9 cellular contexts compared by ENCODE assay signal in genomic region chr3:150303776-150304175, GRCh38.
A peak's percentile ranks its signal among the peaks of the same experiment; 100 is the strongest.
DNase-seq lines count a peak whose midpoint lies in the region; ATAC-seq and TF ChIP-seq lines count a peak whose summit lies in the region.
"Had no signal": no experiment of that assay in that cellular context is flagged by ENCODE, and none has a peak within 500 bp of the region (broad histone marks: within the 10 kb centered on the region; RNA-seq: fewer than 3 reads in every experiment).

No MANE protein-coding gene starts in this region.

- no peak for ATAC-seq in right cardiac atrium
- peak; percentile 37 for ATAC-seq in effector memory CD8-positive, alpha-beta T cell (replicated peaks)
- ATAC-seq in HG03135 (IDR thresholded peaks at IDR 0.05; ENCODE audit: unreplicated experiment) = no peak

- TF ChIP-seq CTCF in left ventricle myocardium inferior (IDR thresholded peaks at IDR 0.05; ENCODE audit: borderline replicate concordance) (peak; percentile 32), LNCaP clone FGC (IDR thresholded peaks at IDR 0.05; ENCODE audit: control insufficient read depth, extremely low read depth, insufficient read depth) (peak; percentile 36; the same call in 1 of the 2 replicates), transverse colon (IDR thresholded peaks at IDR 0.05) (peak in 1 of 5 experiments; percentile 22)

- no peaks in the 10 kb centered on the region for H3K36me3 Mint-ChIP-seq in effector memory CD8-positive, alpha-beta T cell (ENCODE audit: insufficient read depth)

- H3K36me3 ChIP-seq in left ventricle myocardium inferior (no peaks in the 10 kb centered on the region), transverse colon (no peaks in the 10 kb centered on the region)

- H3K27ac Mint-ChIP-seq in effector memory CD8-positive, alpha-beta T cell = no peak overlapping the region

- H3K9me3 ChIP-seq in left ventricle myocardium inferior (replicated peaks) = no peaks in the 10 kb centered on the region
- H3K9me3 ChIP-seq in right cardiac atrium (ENCODE audit: control insufficient read depth, low read length) = no peaks in the 10 kb centered on the region
- no peaks in the 10 kb centered on the region for H3K9me3 ChIP-seq in transverse colon

- DNase-seq in left ventricle myocardium inferior (no peak), right cardiac atrium (no peak), LNCaP clone FGC (ENCODE audit: low read depth) (no peak), germinal center (ENCODE audit: low spot score) (no peak), transverse colon (no peak)
- no peak for DNase-seq in effector memory CD8-positive, alpha-beta T cell
- no peak for DNase-seq in activated naive CD4-positive, alpha-beta T cell treated with anti-CD3 and anti-CD28 coated beads, Interleukin-2, amount 50 U/mL, for 16 hours
- DNase-seq: stimulated activated CD4-positive, alpha-beta T cell treated with anti-CD3 and anti-CD28 coated beads, Interleukin-4, amount 100 ng/mL, for 24 hours had no signal

- intact Hi-C loops in left ventricle myocardium inferior (cut with micrococcal nuclease) (no loop called here), right cardiac atrium (cut with DNase I) (no loop called here), transverse colon (cut with DNase I; ENCODE audit: low total_unique reads) (no loop called here)

- no peak for TF ChIP-seq EP300 in transverse colon (IDR thresholded peaks at IDR 0.05; ENCODE audit: low read depth)

- in situ Hi-C loops in transverse colon (cut with MboI; ENCODE audit: low pct_ligation_motif_present in 1 of 4, low pct_unique_long_range_greater_than_20kb in 1 of 4, low sequenced_read_pairs in 3 of 4) = no loop called here

- H3K4me3 Mint-ChIP-seq in effector memory CD8-positive, alpha-beta T cell = no peak overlapping the region

- H3K9me3 Mint-ChIP-seq in effector memory CD8-positive, alpha-beta T cell = no peaks in the 10 kb centered on the region

- TF ChIP-seq POLR2A in transverse colon (IDR thresholded peaks at IDR 0.05) = no peak

- no peaks in the 10 kb centered on the region for H3K4me1 Mint-ChIP-seq in effector memory CD8-positive, alpha-beta T cell (ENCODE audit: low read depth in 2 of 2)

- H3K27ac ChIP-seq in left ventricle myocardium inferior (replicated peaks) (no peak overlapping the region), right cardiac atrium (ENCODE audit: low read length) (no peak overlapping the region), transverse colon (no peak overlapping the region)

- H3K27me3 Mint-ChIP-seq in effector memory CD8-positive, alpha-beta T cell = peaks cover 54 to 62% of the 10 kb centered on the region in 2 donors

- H3K4me1 ChIP-seq in left ventricle myocardium inferior = no peaks in the 10 kb centered on the region
- H3K4me1 ChIP-seq in right cardiac atrium (ENCODE audit: control insufficient read depth, insufficient read depth, low read length) = no peaks in the 10 kb centered on the region
- peaks cover 3 to 16% (median 9%) of the 10 kb centered on the region in 4 donors for H3K4me1 ChIP-seq in transverse colon

- H3K27me3 ChIP-seq in left ventricle myocardium inferior (ENCODE audit: low read depth) (no peaks in the 10 kb centered on the region), right cardiac atrium (ENCODE audit: control insufficient read depth, insufficient read depth) (no peaks in the 10 kb centered on the region), transverse colon (no peaks in the 10 kb centered on the region)

- WGBS in right cardiac atrium = 86% methylated on average over 3 of the region's 3 CpGs
- 82 to 89% methylated on average over 1 to 3 of the region's 3 CpGs for WGBS in transverse colon (ENCODE audit: low coverage in 1 of 2), 2 donors

- H3K4me3 ChIP-seq in left ventricle myocardium inferior = no peak overlapping the region
- no peak overlapping the region for H3K4me3 ChIP-seq in right cardiac atrium (ENCODE audit: low read length)
- H3K4me3 ChIP-seq in LNCaP clone FGC (ENCODE audit: low read depth, low read length) = no peak overlapping the region
- no peak overlapping the region for H3K4me3 ChIP-seq in transverse colon
